Comparison of ENCODE assay signal across 1 cellular context in the genomic region with DNA sequence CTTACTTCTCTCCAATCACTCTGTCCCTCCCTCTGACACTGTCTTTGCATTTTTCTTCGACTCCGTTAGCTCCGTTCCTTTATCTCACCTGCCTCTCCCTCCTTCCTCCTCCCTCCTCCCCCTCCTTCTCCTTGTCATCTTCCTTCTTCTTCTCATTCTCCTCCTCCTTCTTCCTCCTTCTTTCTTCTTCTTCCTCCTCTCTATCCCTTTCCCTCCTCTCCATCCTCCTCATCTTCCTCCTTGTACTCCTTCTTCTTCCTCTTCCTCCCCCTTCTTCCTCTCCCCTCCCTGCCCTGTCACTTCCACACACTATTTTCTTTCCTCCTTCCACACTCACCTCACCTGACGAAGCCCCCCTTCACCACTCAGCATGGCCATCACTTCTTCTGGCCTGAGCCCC.
TF ChIP-seq lines count a peak whose summit lies in the region.

No MANE protein-coding gene starts in this region.

TF ChIP-seq in H1, 55 proteins besides CTCF, POLR2A, EP300 and RAD21:
- TF ChIP-seq SIX5 (IDR thresholded peaks at IDR 0.05; ENCODE audit: low read depth, low read length) (no peak), BRCA1 (IDR thresholded peaks at IDR 0.05; ENCODE audit: low read depth, low read length) (no peak), NANOG (IDR thresholded peaks at IDR 0.05; ENCODE audit: insufficient read depth, low read depth, low read length, poor library complexity, severe bottlenecking) (no peak), YY1 (IDR thresholded peaks at IDR 0.05; ENCODE audit: low read depth, low read length) (no peak), POLR2AphosphoS5 (IDR thresholded peaks at IDR 0.05; ENCODE audit: low read depth, low read length) (no peak), CEBPB (IDR thresholded peaks at IDR 0.05; ENCODE audit: low read depth, low read length) (no peak), TCF12 (IDR thresholded peaks at IDR 0.05; ENCODE audit: low read depth, low read length) (no peak), PHF8 (conservative IDR thresholded peaks at IDR 0.05; ENCODE audit: low read depth, low read length) (no peak), RXRA (IDR thresholded peaks at IDR 0.05; ENCODE audit: insufficient read depth, low read depth, low read length) (no peak)
- TF ChIP-seq, protein P1, sequence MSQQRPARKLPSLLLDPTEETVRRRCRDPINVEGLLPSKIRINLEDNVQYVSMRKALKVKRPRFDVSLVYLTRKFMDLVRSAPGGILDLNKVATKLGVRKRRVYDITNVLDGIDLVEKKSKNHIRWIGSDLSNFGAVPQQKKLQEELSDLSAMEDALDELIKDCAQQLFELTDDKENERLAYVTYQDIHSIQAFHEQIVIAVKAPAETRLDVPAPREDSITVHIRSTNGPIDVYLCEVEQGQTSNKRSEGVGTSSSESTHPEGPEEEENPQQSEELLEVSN (IDR thresholded peaks at IDR 0.05) = no peak
